ENCODE assay signal across 1 cellular context in the genomic region with DNA sequence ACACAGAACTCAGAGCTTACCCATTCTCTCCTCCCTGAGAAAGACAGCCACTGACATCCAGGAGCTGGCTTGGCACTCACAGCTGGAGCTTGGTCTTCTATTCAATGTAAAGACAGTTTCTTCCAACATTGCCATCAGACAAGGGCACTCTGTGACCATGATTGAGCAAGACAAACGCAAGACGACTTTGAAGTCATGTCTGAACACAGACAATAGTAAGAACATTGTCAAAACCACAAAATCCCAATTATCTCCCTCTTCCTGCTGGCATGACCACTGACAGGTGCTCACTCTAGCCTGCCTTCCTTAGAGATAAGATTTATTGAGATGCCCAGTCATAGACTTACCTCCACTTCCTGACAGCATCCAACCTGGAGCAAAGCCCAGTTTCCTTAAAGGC.
TF ChIP-seq lines count a peak whose summit lies in the region.

No MANE protein-coding gene starts in this region.

TF ChIP-seq in K562, 482 proteins besides CTCF, POLR2A, EP300 and RAD21 (continued from another document):
- TF ChIP-seq, protein P1, sequence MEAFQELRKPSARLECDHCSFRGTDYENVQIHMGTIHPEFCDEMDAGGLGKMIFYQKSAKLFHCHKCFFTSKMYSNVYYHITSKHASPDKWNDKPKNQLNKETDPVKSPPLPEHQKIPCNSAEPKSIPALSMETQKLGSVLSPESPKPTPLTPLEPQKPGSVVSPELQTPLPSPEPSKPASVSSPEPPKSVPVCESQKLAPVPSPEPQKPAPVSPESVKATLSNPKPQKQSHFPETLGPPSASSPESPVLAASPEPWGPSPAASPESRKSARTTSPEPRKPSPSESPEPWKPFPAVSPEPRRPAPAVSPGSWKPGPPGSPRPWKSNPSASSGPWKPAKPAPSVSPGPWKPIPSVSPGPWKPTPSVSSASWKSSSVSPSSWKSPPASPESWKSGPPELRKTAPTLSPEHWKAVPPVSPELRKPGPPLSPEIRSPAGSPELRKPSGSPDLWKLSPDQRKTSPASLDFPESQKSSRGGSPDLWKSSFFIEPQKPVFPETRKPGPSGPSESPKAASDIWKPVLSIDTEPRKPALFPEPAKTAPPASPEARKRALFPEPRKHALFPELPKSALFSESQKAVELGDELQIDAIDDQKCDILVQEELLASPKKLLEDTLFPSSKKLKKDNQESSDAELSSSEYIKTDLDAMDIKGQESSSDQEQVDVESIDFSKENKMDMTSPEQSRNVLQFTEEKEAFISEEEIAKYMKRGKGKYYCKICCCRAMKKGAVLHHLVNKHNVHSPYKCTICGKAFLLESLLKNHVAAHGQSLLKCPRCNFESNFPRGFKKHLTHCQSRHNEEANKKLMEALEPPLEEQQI (IDR thresholded peaks at IDR 0.05) = no peak
- TF ChIP-seq, protein P2, sequence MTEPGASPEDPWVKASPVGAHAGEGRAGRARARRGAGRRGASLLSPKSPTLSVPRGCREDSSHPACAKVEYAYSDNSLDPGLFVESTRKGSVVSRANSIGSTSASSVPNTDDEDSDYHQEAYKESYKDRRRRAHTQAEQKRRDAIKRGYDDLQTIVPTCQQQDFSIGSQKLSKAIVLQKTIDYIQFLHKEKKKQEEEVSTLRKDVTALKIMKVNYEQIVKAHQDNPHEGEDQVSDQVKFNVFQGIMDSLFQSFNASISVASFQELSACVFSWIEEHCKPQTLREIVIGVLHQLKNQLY (CRISPR knock-in tag; conservative IDR thresholded peaks at IDR 0.05) = no peak
- TF ChIP-seq, protein P3, sequence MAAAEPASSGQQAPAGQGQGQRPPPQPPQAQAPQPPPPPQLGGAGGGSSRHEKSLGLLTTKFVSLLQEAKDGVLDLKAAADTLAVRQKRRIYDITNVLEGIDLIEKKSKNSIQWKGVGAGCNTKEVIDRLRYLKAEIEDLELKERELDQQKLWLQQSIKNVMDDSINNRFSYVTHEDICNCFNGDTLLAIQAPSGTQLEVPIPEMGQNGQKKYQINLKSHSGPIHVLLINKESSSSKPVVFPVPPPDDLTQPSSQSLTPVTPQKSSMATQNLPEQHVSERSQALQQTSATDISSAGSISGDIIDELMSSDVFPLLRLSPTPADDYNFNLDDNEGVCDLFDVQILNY (CRISPR knock-in tag; IDR thresholded peaks at IDR 0.05) = no peak
- TF ChIP-seq NR2F6 (CRISPR knock-in tag; IDR thresholded peaks at IDR 0.05) = no peak
- TF ChIP-seq ZBTB17 (CRISPR knock-in tag; IDR thresholded peaks at IDR 0.05) = no peak
- no peak for TF ChIP-seq HOXB6 (CRISPR knock-in tag; IDR thresholded peaks at IDR 0.05; ENCODE audit: borderline replicate concordance)
- TF ChIP-seq, protein P4, sequence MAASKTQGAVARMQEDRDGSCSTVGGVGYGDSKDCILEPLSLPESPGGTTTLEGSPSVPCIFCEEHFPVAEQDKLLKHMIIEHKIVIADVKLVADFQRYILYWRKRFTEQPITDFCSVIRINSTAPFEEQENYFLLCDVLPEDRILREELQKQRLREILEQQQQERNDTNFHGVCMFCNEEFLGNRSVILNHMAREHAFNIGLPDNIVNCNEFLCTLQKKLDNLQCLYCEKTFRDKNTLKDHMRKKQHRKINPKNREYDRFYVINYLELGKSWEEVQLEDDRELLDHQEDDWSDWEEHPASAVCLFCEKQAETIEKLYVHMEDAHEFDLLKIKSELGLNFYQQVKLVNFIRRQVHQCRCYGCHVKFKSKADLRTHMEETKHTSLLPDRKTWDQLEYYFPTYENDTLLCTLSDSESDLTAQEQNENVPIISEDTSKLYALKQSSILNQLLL (CRISPR knock-in tag; IDR thresholded peaks at IDR 0.05; ENCODE audit: borderline replicate concordance) = no peak
- no peak for TF ChIP-seq ELF4 (CRISPR knock-in tag; IDR thresholded peaks at IDR 0.05)
